Comparison of ENCODE assay signal across 1 cellular context in the genomic region with DNA sequence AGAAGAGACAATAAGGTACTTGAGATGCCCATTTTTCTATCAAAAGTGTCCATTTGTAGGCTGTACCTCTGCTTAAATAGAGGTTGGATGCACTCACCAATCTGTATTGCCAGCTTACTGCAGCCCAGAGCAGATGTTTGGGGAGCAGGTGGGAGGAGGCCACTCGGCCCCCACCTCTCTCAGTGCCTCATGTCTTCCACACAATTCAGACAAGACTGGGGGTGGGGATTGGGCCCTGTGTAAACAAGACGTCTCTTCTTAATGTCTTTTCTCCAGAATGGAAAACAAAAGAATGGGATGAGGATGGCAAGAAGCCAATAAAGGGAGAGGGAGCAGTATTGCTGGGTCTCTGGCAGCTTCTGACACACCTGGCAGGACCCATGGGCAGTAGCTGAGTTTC.
TF ChIP-seq lines count a peak whose summit lies in the region.

No MANE protein-coding gene starts in this region.

TF ChIP-seq in GM23338, 12 proteins besides CTCF, POLR2A, EP300 and RAD21 (continued from another document):
- TF ChIP-seq, protein P1, sequence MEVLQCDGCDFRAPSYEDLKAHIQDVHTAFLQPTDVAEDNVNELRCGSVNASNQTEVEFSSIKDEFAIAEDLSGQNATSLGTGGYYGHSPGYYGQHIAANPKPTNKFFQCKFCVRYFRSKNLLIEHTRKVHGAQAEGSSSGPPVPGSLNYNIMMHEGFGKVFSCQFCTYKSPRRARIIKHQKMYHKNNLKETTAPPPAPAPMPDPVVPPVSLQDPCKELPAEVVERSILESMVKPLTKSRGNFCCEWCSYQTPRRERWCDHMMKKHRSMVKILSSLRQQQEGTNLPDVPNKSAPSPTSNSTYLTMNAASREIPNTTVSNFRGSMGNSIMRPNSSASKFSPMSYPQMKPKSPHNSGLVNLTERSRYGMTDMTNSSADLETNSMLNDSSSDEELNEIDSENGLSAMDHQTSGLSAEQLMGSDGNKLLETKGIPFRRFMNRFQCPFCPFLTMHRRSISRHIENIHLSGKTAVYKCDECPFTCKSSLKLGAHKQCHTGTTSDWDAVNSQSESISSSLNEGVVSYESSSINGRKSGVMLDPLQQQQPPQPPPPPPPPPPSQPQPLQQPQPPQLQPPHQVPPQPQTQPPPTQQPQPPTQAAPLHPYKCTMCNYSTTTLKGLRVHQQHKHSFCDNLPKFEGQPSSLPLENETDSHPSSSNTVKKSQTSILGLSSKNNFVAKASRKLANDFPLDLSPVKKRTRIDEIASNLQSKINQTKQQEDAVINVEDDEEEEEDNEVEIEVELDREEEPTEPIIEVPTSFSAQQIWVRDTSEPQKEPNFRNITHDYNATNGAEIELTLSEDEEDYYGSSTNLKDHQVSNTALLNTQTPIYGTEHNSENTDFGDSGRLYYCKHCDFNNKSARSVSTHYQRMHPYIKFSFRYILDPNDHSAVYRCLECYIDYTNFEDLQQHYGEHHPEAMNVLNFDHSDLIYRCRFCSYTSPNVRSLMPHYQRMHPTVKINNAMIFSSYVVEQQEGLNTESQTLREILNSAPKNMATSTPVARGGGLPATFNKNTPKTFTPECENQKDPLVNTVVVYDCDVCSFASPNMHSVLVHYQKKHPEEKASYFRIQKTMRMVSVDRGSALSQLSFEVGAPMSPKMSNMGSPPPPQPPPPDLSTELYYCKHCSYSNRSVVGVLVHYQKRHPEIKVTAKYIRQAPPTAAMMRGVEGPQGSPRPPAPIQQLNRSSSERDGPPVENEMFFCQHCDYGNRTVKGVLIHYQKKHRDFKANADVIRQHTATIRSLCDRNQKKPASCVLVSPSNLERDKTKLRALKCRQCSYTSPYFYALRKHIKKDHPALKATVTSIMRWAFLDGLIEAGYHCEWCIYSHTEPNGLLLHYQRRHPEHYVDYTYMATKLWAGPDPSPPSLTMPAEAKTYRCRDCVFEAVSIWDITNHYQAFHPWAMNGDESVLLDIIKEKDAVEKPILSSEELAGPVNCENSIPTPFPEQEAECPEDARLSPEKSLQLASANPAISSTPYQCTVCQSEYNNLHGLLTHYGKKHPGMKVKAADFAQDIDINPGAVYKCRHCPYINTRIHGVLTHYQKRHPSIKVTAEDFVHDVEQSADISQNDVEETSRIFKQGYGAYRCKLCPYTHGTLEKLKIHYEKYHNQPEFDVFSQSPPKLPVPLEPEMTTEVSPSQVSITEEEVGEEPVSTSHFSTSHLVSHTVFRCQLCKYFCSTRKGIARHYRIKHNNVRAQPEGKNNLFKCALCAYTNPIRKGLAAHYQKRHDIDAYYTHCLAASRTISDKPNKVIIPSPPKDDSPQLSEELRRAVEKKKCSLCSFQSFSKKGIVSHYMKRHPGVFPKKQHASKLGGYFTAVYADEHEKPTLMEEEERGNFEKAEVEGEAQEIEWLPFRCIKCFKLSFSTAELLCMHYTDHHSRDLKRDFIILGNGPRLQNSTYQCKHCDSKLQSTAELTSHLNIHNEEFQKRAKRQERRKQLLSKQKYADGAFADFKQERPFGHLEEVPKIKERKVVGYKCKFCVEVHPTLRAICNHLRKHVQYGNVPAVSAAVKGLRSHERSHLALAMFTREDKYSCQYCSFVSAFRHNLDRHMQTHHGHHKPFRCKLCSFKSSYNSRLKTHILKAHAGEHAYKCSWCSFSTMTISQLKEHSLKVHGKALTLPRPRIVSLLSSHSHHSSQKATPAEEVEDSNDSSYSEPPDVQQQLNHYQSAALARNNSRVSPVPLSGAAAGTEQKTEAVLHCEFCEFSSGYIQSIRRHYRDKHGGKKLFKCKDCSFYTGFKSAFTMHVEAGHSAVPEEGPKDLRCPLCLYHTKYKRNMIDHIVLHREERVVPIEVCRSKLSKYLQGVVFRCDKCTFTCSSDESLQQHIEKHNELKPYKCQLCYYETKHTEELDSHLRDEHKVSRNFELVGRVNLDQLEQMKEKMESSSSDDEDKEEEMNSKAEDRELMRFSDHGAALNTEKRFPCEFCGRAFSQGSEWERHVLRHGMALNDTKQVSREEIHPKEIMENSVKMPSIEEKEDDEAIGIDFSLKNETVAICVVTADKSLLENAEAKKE (CRISPR knock-in tag; IDR thresholded peaks at IDR 0.05), result no peak
- no peak for TF ChIP-seq ZNF114 (CRISPR knock-in tag; IDR thresholded peaks at IDR 0.05)
- TF ChIP-seq POLR2AphosphoS5 (IDR thresholded peaks at IDR 0.05; ENCODE audit: low read depth), result no peak
- no peak for TF ChIP-seq CREB1 (CRISPR knock-in tag; IDR thresholded peaks at IDR 0.05; ENCODE audit: low read depth)
TF ChIP-seq in GM23338: peak in this region for 0.
